Comparison of ENCODE assay signal across 35 cellular contexts in genomic region chr10:113084031-113084430, GRCh38.
DNase-seq lines count a peak whose midpoint lies in the region; ATAC-seq and TF ChIP-seq lines count a peak whose summit lies in the region.
"Had no signal": no experiment of that assay in that cellular context is flagged by ENCODE, and none has a peak within 500 bp of the region (broad histone marks: within the 10 kb centered on the region; RNA-seq: fewer than 3 reads in every experiment).

No MANE protein-coding gene starts in this region.

- H3K4me2 ChIP-seq in osteoblast (ENCODE audit: insufficient read depth, low read length): peak overlapping the region; percentile 7
- H3K4me2 ChIP-seq: GM23338 had no signal

- TF ChIP-seq CTCF in AG04450 (IDR thresholded peaks at IDR 0.05; ENCODE audit: low read depth, low read length) (no peak), chondrocyte (IDR thresholded peaks at IDR 0.05) (no peak), osteoblast (IDR thresholded peaks at IDR 0.05; ENCODE audit: extremely low read depth, low read depth, low read length) (no peak)

- H3K4me3 ChIP-seq in AG04450 (ENCODE audit: low read depth, low read length) (no peak overlapping the region), HUES48 (ENCODE audit: low read depth, low read length) (no peak overlapping the region), osteoblast (ENCODE audit: insufficient read depth, low read length) (no peak overlapping the region)
- H3K4me3 ChIP-seq: ascending aorta, GM23338, sigmoid colon, SJCRH30, transverse colon had no signal

- H3K27me3 Mint-ChIP-seq in chondrocyte (ENCODE audit: low read depth): no peaks in the 10 kb centered on the region
- no peaks in the 10 kb centered on the region for H3K27me3 Mint-ChIP-seq in activated CD4-positive, alpha-beta T cell treated with anti-CD3 and anti-CD28 coated beads for 36 hours
- H3K27me3 Mint-ChIP-seq: activated CD4-positive, alpha-beta T cell treated with anti-CD3 and anti-CD28 coated beads, Interleukin-2, amount 10 ng/mL, durations not matched to agents 7 days and 5 days; activated naive CD8-positive, alpha-beta T cell treated with anti-CD3 and anti-CD28 coated beads for 36 hours had no signal

- no peak overlapping the region for H2AFZ ChIP-seq in osteoblast (ENCODE audit: low read length)
- H2AFZ ChIP-seq: GM23338 had no signal

- no peak overlapping the region for H3K9ac ChIP-seq in HUES48 (ENCODE audit: low read depth, low read length)

- peaks cover 5% of the 10 kb centered on the region for H3K36me3 Mint-ChIP-seq in chondrocyte (ENCODE audit: low read depth)
- H3K36me3 Mint-ChIP-seq in activated CD4-positive, alpha-beta T cell treated with anti-CD3 and anti-CD28 coated beads for 36 hours (ENCODE audit: low read depth): no peaks in the 10 kb centered on the region
- H3K36me3 Mint-ChIP-seq: activated naive CD8-positive, alpha-beta T cell treated with anti-CD3 and anti-CD28 coated beads for 36 hours; natural killer cell had no signal

- intact Hi-C loops in activated CD4-positive, alpha-beta T cell treated with anti-CD3 and anti-CD28 coated beads for 36 hours (cut with DNase I, micrococcal nuclease): no loop called here

- CTCF ChIA-PET in AG04450 (lab: Charles Lee): interaction anchor here (1.5 to 1.6 kb wide), 2 partner anchors 42 to 301 kb away, joined by 3 to 4 read pairs; no protein-coding TSS in a partner anchor
- CTCF ChIA-PET in activated CD4-positive, alpha-beta T cell treated with anti-CD3 and anti-CD28 coated beads for 36 hours (lab: Charles Lee): no interaction called here

- H3K9me3 Mint-ChIP-seq in chondrocyte (ENCODE audit: low read depth): no peaks in the 10 kb centered on the region
- no peaks in the 10 kb centered on the region for H3K9me3 Mint-ChIP-seq in activated CD4-positive, alpha-beta T cell treated with anti-CD3 and anti-CD28 coated beads for 36 hours (ENCODE audit: low read depth)
- H3K9me3 Mint-ChIP-seq: activated CD4-positive, alpha-beta T cell treated with anti-CD3 and anti-CD28 coated beads, Interleukin-2, amount 10 ng/mL, durations not matched to agents 7 days and 5 days; activated naive CD8-positive, alpha-beta T cell treated with anti-CD3 and anti-CD28 coated beads for 36 hours; dendritic cell treated with granulocyte-macrophage colony-stimulating factor and Interleukin-4, amounts not matched to agents 40 ng/mL and 50 ng/mL, for 4 days; endodermal cell; GM23338; natural killer cell had no signal

- H3K36me3 ChIP-seq in HUES48 (ENCODE audit: control insufficient read depth, insufficient read depth, low read length) (peaks cover 22% of the 10 kb centered on the region), osteoblast (ENCODE audit: insufficient read depth, low read length) (peaks cover 6% of the 10 kb centered on the region)
- H3K36me3 ChIP-seq: ascending aorta, transverse colon, WERI-Rb-1 had no signal

- H3K27me3 ChIP-seq in AG04450 (ENCODE audit: control insufficient read depth, insufficient read depth, low read length): no peaks in the 10 kb centered on the region
- no peaks in the 10 kb centered on the region for H3K27me3 ChIP-seq in HUES48 (ENCODE audit: control insufficient read depth, insufficient read depth, low read length)
- no peaks in the 10 kb centered on the region for H3K27me3 ChIP-seq in osteoblast (ENCODE audit: insufficient read depth, low read length)
- H3K27me3 ChIP-seq: ascending aorta, sigmoid colon, SJCRH30, transverse colon had no signal

- H3K27ac ChIP-seq in AG04450 (ENCODE audit: low read depth, low read length) (peak overlapping the region; percentile 43), HUES48 (ENCODE audit: low read depth, low read length) (peak overlapping the region; percentile 1), osteoblast (ENCODE audit: low read depth, low read length) (peak overlapping the region; percentile 77)
- H3K27ac ChIP-seq: ascending aorta, sigmoid colon, SJCRH30, WERI-Rb-1 had no signal

- H3K27ac Mint-ChIP-seq in chondrocyte (ENCODE audit: unreplicated experiment): peak overlapping the region; percentile 8
- H3K27ac Mint-ChIP-seq in activated CD4-positive, alpha-beta T cell treated with anti-CD3 and anti-CD28 coated beads for 36 hours: no peak overlapping the region
- H3K27ac Mint-ChIP-seq: activated CD4-positive, alpha-beta T cell treated with anti-CD3 and anti-CD28 coated beads, Interleukin-2, amount 10 ng/mL, durations not matched to agents 7 days and 5 days; activated naive CD8-positive, alpha-beta T cell treated with anti-CD3 and anti-CD28 coated beads for 36 hours; CD14-positive monocyte; dendritic cell treated with granulocyte-macrophage colony-stimulating factor and Interleukin-4, amounts not matched to agents 40 ng/mL and 50 ng/mL, for 4 days; endodermal cell; GM23338; natural killer cell had no signal

- H3K79me2 ChIP-seq in osteoblast (ENCODE audit: insufficient read depth, low read length): peaks cover 14% of the 10 kb centered on the region

- peaks cover 33% of the 10 kb centered on the region for H3K4me1 Mint-ChIP-seq in chondrocyte (ENCODE audit: low read depth)
- H3K4me1 Mint-ChIP-seq in activated CD4-positive, alpha-beta T cell treated with anti-CD3 and anti-CD28 coated beads for 36 hours: no peaks in the 10 kb centered on the region
- H3K4me1 Mint-ChIP-seq: activated CD4-positive, alpha-beta T cell treated with anti-CD3 and anti-CD28 coated beads, Interleukin-2, amount 10 ng/mL, durations not matched to agents 7 days and 5 days; activated naive CD8-positive, alpha-beta T cell treated with anti-CD3 and anti-CD28 coated beads for 36 hours; natural killer cell had no signal

- no peak for DNase-seq in AG04450 (ENCODE audit: low read depth, low spot score)
- DNase-seq in chondrocyte (ENCODE audit: low spot score): no peak
- DNase-seq in osteoblast (ENCODE audit: insufficient read length, low spot score, missing footprints): peak; percentile 61
- DNase-seq in activated CD4-positive, alpha-beta T cell treated with anti-CD3 and anti-CD28 coated beads for 36 hours: no peak
- DNase-seq in OCI-M1 (lab: John Stamatoyannopoulos, UW): no peak
- DNase-seq: 8988T; activated CD4-positive, alpha-beta T cell treated with anti-CD3 and anti-CD28 coated beads, Interleukin-2, amount 10 ng/mL, durations not matched to agents 7 days and 5 days; activated effector memory CD4-positive, alpha-beta T cell treated with anti-CD3 and anti-CD28 coated beads, Interleukin-2, amount 50 U/mL, for 16 hours; activated naive CD8-positive, alpha-beta T cell treated with anti-CD3 and anti-CD28 coated beads for 36 hours; activated T-cell treated with anti-CD3 and anti-CD28 coated beads, Interleukin-2, amount 50 U/mL, for 1 hour; Caco-2; DMS53; endodermal cell; GF-D8; Karpas-422; kidney glomerular epithelial cell; MV-4-11; natural killer cell; NCI-H1436 treated with DMSO at 0.1 percent for 48 hours; NCI-H2081 treated with DMSO at 0.1 percent for 48 hours; occipital lobe; sigmoid colon; SJCRH30; stimulated activated CD4-positive, alpha-beta T cell treated with anti-CD3 and anti-CD28 coated beads, Interleukin-4, amount 100 ng/mL, for 4 hours; T-helper 9 cell; transverse colon; WERI-Rb-1 had no signal

- H4K20me1 ChIP-seq in osteoblast (ENCODE audit: insufficient read depth, low read length): no peaks in the 10 kb centered on the region

- POLR2A ChIA-PET in AG04450 (lab: Yijun Ruan, JAX): interaction anchor here (1.2 kb wide), 1 partner anchor 26 kb away, joined by 3 read pairs; no protein-coding TSS in a partner anchor
- POLR2A ChIA-PET in activated CD4-positive, alpha-beta T cell treated with anti-CD3 and anti-CD28 coated beads for 36 hours (lab: Charles Lee): no interaction called here

- ATAC-seq in activated CD4-positive, alpha-beta T cell treated with anti-CD3 and anti-CD28 coated beads for 36 hours: no peak
- ATAC-seq in HG02884 (IDR thresholded peaks at IDR 0.05; ENCODE audit: unreplicated experiment): no peak
- no peak for ATAC-seq in HG03571 (IDR thresholded peaks at IDR 0.05; ENCODE audit: unreplicated experiment)
- ATAC-seq: GM23338, HepG2, natural killer cell had no signal

- H3K4me1 ChIP-seq in HUES48 (ENCODE audit: control insufficient read depth, insufficient read depth, low read length) (peaks cover 39% of the 10 kb centered on the region), osteoblast (ENCODE audit: insufficient read depth, low read length) (peaks cover 30% of the 10 kb centered on the region)

- no peaks in the 10 kb centered on the region for H3K9me3 ChIP-seq in AG04450 (ENCODE audit: control insufficient read depth, insufficient read depth, low read length)
- H3K9me3 ChIP-seq in HUES48 (ENCODE audit: control insufficient read depth, insufficient read depth, low read length): no peaks in the 10 kb centered on the region
- H3K9me3 ChIP-seq in osteoblast (ENCODE audit: low read depth, low read length): no peaks in the 10 kb centered on the region
- H3K9me3 ChIP-seq: ascending aorta, Caco-2, sigmoid colon, SJCRH30, transverse colon had no signal

- H3K4me3 Mint-ChIP-seq in chondrocyte (ENCODE audit: unreplicated experiment): no peak overlapping the region
- H3K4me3 Mint-ChIP-seq in activated CD4-positive, alpha-beta T cell treated with anti-CD3 and anti-CD28 coated beads for 36 hours: no peak overlapping the region
- H3K4me3 Mint-ChIP-seq: activated CD4-positive, alpha-beta T cell treated with anti-CD3 and anti-CD28 coated beads, Interleukin-2, amount 10 ng/mL, durations not matched to agents 7 days and 5 days; activated naive CD8-positive, alpha-beta T cell treated with anti-CD3 and anti-CD28 coated beads for 36 hours; CD14-positive monocyte; dendritic cell treated with granulocyte-macrophage colony-stimulating factor and Interleukin-4, amounts not matched to agents 40 ng/mL and 50 ng/mL, for 4 days; endodermal cell; GM23338; natural killer cell had no signal

Comparison
In these comparisons a context has a peak if more than half of its experiments do, and no peak if none do; other contexts are left out.
1. H3K27ac ChIP-seq: peak in every context shown above with its lines; median percentile 77 in osteoblast; 43 in AG04450; 1 in HUES48.